ENCODE assay signal across 9 cellular contexts in the genomic region with DNA sequence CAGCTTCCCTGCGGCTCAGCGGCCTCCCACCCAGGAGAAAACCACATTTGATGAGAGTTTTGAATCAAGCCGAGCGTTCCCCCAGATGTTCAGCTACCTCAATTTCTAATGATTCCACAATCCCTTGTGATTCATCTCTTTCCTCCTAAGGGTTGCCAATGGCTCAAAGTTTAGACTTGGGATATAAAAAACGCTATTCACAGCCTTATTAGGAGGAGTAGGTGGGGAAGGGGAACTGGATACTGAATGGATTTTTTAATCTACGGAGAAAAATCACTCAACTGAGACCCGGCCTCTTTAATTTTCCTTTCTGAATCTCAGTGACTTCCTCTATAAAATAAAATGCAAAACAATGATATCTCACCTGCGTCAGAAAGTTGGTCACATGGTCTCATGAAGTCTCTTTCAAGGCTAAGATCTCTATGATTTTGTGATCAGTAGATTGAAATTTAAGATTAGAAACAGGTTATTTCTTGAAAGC.
DNase-seq lines count a peak whose midpoint lies in the region; ATAC-seq and TF ChIP-seq lines count a peak whose summit lies in the region.
"Had no signal": no experiment of that assay in that cellular context is flagged by ENCODE, and none has a peak within 500 bp of the region (broad histone marks: within the 10 kb centered on the region; RNA-seq: fewer than 3 reads in every experiment).

No MANE protein-coding gene starts in this region.

- no peaks in the 10 kb centered on the region for H3K36me3 Mint-ChIP-seq in glutamatergic neuron (ENCODE audit: unreplicated experiment)

- no peak overlapping the region for H3K27ac Mint-ChIP-seq in glutamatergic neuron (ENCODE audit: unreplicated experiment)

- DNase-seq in ELR (ENCODE audit: low read depth) (peak; percentile 64), SK-N-MC (ENCODE audit: low read depth, low spot score) (no peak), glutamatergic neuron (no peak), psoas muscle (no peak), glomerular visceral epithelial cell (ENCODE audit: extremely low spot score) (no peak)
- no peak for DNase-seq in activated CD4-positive, alpha-beta T cell treated with anti-CD3 and anti-CD28 coated beads for 48 hours
- no peak for DNase-seq in activated CD4-positive, alpha-beta T cell treated with anti-CD3 and anti-CD28 coated beads for 1 hour
- DNase-seq: NCI-H2029 treated with DMSO at 0.1 percent for 48 hours had no signal

- peaks cover 6% of the 10 kb centered on the region for H3K27me3 Mint-ChIP-seq in glutamatergic neuron (ENCODE audit: unreplicated experiment)

- intact Hi-C loops in psoas muscle (cut with DNase I), result loop anchor here (1.0 to 10.0 kb wide), 9 partner anchors 188 to 794 kb away; no protein-coding TSS in a partner anchor

- H3K36me3 ChIP-seq in SK-N-MC (ENCODE audit: insufficient read depth, low read length) (no peaks in the 10 kb centered on the region), psoas muscle (ENCODE audit: insufficient read depth in 1 of 2, low read depth in 1 of 2) (no peaks in the 10 kb centered on the region)

- peak in 2 of 4 donors; percentile 23 to 51 for ATAC-seq in psoas muscle
- no peak for ATAC-seq in activated CD4-positive, CD25-positive, alpha-beta regulatory T cell treated with anti-CD3 and anti-CD28 coated beads, Interleukin-2, amount 50 U/mL, for 24 hours

- H3K4me1 ChIP-seq in psoas muscle, result peaks cover 9% of the 10 kb centered on the region

- H3K27me3 ChIP-seq in psoas muscle (ENCODE audit: insufficient read depth in 3 of 3, low read length in 2 of 3), result no peaks in the 10 kb centered on the region

- WGBS in psoas muscle, 3 donors, result 25 to 34% (median 29%) methylated on average over 8 of the region's 8 CpGs

- no peak overlapping the region for H3K27ac ChIP-seq in SK-N-MC
- peak overlapping the region; percentile 82 for H3K27ac ChIP-seq in psoas muscle

- peaks cover 17% of the 10 kb centered on the region for H3K4me1 Mint-ChIP-seq in glutamatergic neuron (ENCODE audit: low read depth, unreplicated experiment)

- peak overlapping the region; percentile 74 for H3K4me3 Mint-ChIP-seq in glutamatergic neuron (ENCODE audit: unreplicated experiment)

- no peaks in the 10 kb centered on the region for H3K9me3 ChIP-seq in SK-N-MC (ENCODE audit: low read depth, low read length)
- H3K9me3 ChIP-seq in psoas muscle, result no peaks in the 10 kb centered on the region

- H3K4me3 ChIP-seq in SK-N-MC (peak overlapping the region; percentile 79), psoas muscle (peak overlapping the region; percentile 82)

- TF ChIP-seq CTCF in glutamatergic neuron (IDR thresholded peaks at IDR 0.05; ENCODE audit: partially characterized antibody, unreplicated experiment), result no peak
- TF ChIP-seq CTCF in psoas muscle (IDR thresholded peaks at IDR 0.05), result no peak

- no peak overlapping the region for H3K9ac ChIP-seq in SK-N-MC (ENCODE audit: insufficient read length)

- H3K9me3 Mint-ChIP-seq in glutamatergic neuron (ENCODE audit: unreplicated experiment), result no peaks in the 10 kb centered on the region
